8 cellular contexts compared by ENCODE assay signal in the genomic region with DNA sequence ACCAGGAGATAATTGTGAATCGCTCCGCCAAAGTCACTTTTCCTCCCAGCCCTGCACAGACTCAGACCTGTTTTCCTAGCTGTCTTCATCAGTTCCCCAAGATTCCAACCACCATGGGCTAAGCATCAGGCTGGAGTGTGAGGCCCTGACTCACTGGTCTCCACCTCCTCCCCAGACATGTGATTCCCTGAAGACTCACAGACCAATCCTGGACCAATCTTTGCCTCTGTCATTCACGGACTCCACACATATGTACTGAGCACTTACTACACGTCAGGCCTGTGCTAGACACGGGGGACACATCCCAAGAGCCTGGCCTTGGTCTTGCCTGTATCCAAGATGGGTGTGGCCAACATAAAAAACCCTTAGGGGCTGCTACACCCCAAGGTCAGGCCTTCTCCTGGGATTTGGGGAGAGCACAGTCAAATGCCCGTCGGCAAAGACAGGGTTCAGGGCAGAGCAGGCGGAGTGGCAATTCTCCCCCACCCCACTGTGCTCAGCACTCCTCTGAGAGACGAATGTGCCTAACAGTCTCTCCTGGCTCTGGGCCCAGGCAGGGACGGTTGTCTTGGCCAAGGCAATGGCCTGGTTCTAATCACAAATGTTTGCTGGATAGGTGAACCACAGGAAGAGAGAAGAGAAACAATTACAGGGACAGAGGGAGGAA.
DNase-seq lines count a peak whose midpoint lies in the region; ATAC-seq lines count a peak whose summit lies in the region.

No MANE protein-coding gene starts in this region.

- peak overlapping the region; percentile 88 for H3K27ac ChIP-seq in ACC112 (ENCODE audit: low read depth, low read length)

- no peaks in the 10 kb centered on the region for H3K27me3 Mint-ChIP-seq in stimulated activated memory B cell treated with anti-CD40 and anti-IgM and Interleukin-4, amounts not matched to agents 10 μg/mL and 1 μg/mL and 100 μg/mL, for 72 hours

- H3K4me3 ChIP-seq in ACC112 (ENCODE audit: low read depth, low read length): peak overlapping the region; percentile 36; the same call in 1 of the 2 replicates

- H3K79me2 ChIP-seq in ACC112 (ENCODE audit: control insufficient read depth, insufficient read depth, low read length, unreplicated experiment): peaks cover 51% of the 10 kb centered on the region

- H3K9me3 Mint-ChIP-seq in stimulated activated memory B cell treated with anti-CD40 and anti-IgM and Interleukin-4, amounts not matched to agents 10 μg/mL and 1 μg/mL and 100 μg/mL, for 72 hours: no peaks in the 10 kb centered on the region

- H3K4me3 Mint-ChIP-seq in stimulated activated memory B cell treated with anti-CD40 and anti-IgM and Interleukin-4, amounts not matched to agents 10 μg/mL and 1 μg/mL and 100 μg/mL, for 72 hours: peak overlapping the region; percentile 32

- H2AFZ ChIP-seq in ACC112 (ENCODE audit: low read length, unreplicated experiment): peak overlapping the region; percentile 64

- no peaks in the 10 kb centered on the region for H3K27me3 ChIP-seq in ACC112 (ENCODE audit: insufficient read depth, low read length)

- DNase-seq in HK-2 (ENCODE audit: unreplicated experiment): peak; percentile 40
- peak; percentile 96 for DNase-seq in amniotic epithelial cell (ENCODE audit: low read depth)
- DNase-seq in hepatic stellate cell (ENCODE audit: low spot score): peak; percentile 96
- DNase-seq in activated CD4-positive, alpha-beta T cell treated with anti-CD3 and anti-CD28 coated beads, Interleukin-2, amount 50 U/mL, for 1 hour: no peak
- no peak for DNase-seq in stimulated activated CD8-positive, alpha-beta memory T cell treated with anti-CD3 and anti-CD28 coated beads, Interleukin-4, amount 100 ng/mL, for 48 hours

- H3K27ac Mint-ChIP-seq in stimulated activated memory B cell treated with anti-CD40 and anti-IgM and Interleukin-4, amounts not matched to agents 10 μg/mL and 1 μg/mL and 100 μg/mL, for 72 hours: peak overlapping the region; percentile 94

- no peaks in the 10 kb centered on the region for H3K36me3 ChIP-seq in ACC112 (ENCODE audit: insufficient read depth, low read length)

- H3K36me3 Mint-ChIP-seq in stimulated activated memory B cell treated with anti-CD40 and anti-IgM and Interleukin-4, amounts not matched to agents 10 μg/mL and 1 μg/mL and 100 μg/mL, for 72 hours: peaks cover 12% of the 10 kb centered on the region

- no peak for ATAC-seq in stimulated activated memory B cell treated with anti-CD40 and anti-IgM and Interleukin-4, amounts not matched to agents 10 μg/mL and 1 μg/mL and 100 μg/mL, for 72 hours
- ATAC-seq in HG03457 (IDR thresholded peaks at IDR 0.05; ENCODE audit: unreplicated experiment): no peak

- H3K4me1 Mint-ChIP-seq in stimulated activated memory B cell treated with anti-CD40 and anti-IgM and Interleukin-4, amounts not matched to agents 10 μg/mL and 1 μg/mL and 100 μg/mL, for 72 hours: peaks cover 100% of the 10 kb centered on the region

- H3K4me1 ChIP-seq in ACC112 (ENCODE audit: control insufficient read depth, insufficient read depth, low read length, unreplicated experiment): peaks cover 48% of the 10 kb centered on the region

Comparison
In these comparisons a context has a peak if more than half of its experiments do, and no peak if none do; other contexts are left out.
1. DNase-seq: peak in HK-2 (single experiment), amniotic epithelial cell (single experiment) and hepatic stellate cell (single experiment); none in activated CD4-positive, alpha-beta T cell treated with anti-CD3 and anti-CD28 coated beads, Interleukin-2, amount 50 U/mL, for 1 hour (single experiment) and stimulated activated CD8-positive, alpha-beta memory T cell treated with anti-CD3 and anti-CD28 coated beads, Interleukin-4, amount 100 ng/mL, for 48 hours (single experiment).